In genomic region chr4:2057382-2058065, GRCh38 we compare ENCODE assay signal across 14 cellular contexts. TPM values are rescaled to one million over a fixed set of nuclear protein-coding genes. Genes with fewer than 3 reads are reported as not detected.
DNase-seq lines count a peak whose midpoint lies in the region; ATAC-seq, FAIRE-seq and TF ChIP-seq lines count a peak whose summit lies in the region.
"Had no signal": no experiment of that assay in that cellular context is flagged by ENCODE, and none has a peak within 500 bp of the region (broad histone marks: within the 10 kb centered on the region; RNA-seq: fewer than 3 reads in every experiment).

No MANE protein-coding gene starts in this region.

- H3K27ac Mint-ChIP-seq in MCF 10A (ENCODE audit: low read depth, unreplicated experiment) (no peak overlapping the region), type B pancreatic cell (no peak overlapping the region)
- no peak overlapping the region for H3K27ac Mint-ChIP-seq in activated CD4-positive, alpha-beta memory T cell treated with anti-CD3 and anti-CD28 coated beads, Interleukin-2, amount 10 ng/mL, durations not matched to agents 7 days and 5 days
- H3K27ac Mint-ChIP-seq: stimulated activated effector memory CD8-positive, alpha-beta T cell treated with anti-CD3 and anti-CD28 coated beads, Interleukin-12 subunit alpha, Interleukin-12 subunit beta, amount 100 ng/mL, for 72 hours had no signal

- H2AFZ ChIP-seq in mammary epithelial cell (ENCODE audit: low read depth, low read length): no peak overlapping the region

- H3K9me3 ChIP-seq in mammary epithelial cell (replicated peaks; ENCODE audit: insufficient read depth, low read length): no peaks in the 10 kb centered on the region
- no peaks in the 10 kb centered on the region for H3K9me3 ChIP-seq in kidney (ENCODE audit: control insufficient read depth in 1 of 2, low read length in 2 of 2)
- H3K9me3 ChIP-seq: left lung had no signal

- no peak overlapping the region for H3K4me2 ChIP-seq in mammary epithelial cell (ENCODE audit: insufficient read depth, low read depth, low read length)

- intact Hi-C loops in MCF 10A (cut with micrococcal nuclease): no loop called here
- intact Hi-C loops in mammary epithelial cell (cut with micrococcal nuclease): no loop called here
- intact Hi-C loops in kidney (cut with DNase I): no loop called here

- H4K20me1 ChIP-seq in mammary epithelial cell (ENCODE audit: insufficient read depth, low read length): no peaks in the 10 kb centered on the region

- H3K27me3 Mint-ChIP-seq in MCF 10A (ENCODE audit: insufficient read depth, unreplicated experiment): peaks cover 22% of the 10 kb centered on the region
- H3K27me3 Mint-ChIP-seq in activated CD4-positive, alpha-beta memory T cell treated with anti-CD3 and anti-CD28 coated beads, Interleukin-2, amount 10 ng/mL, durations not matched to agents 7 days and 5 days: peaks cover 34% of the 10 kb centered on the region
- peaks cover 34% of the 10 kb centered on the region for H3K27me3 Mint-ChIP-seq in type B pancreatic cell

- CTCF ChIA-PET in MCF 10A (lab: Yijun Ruan, JAX): no interaction called here
- CTCF ChIA-PET in mammary epithelial cell (lab: Charles Lee; ENCODE audit: low non-redundant PET): no interaction called here
- CTCF ChIA-PET in activated CD4-positive, alpha-beta memory T cell treated with anti-CD3 and anti-CD28 coated beads, Interleukin-2, amount 10 ng/mL, durations not matched to agents 7 days and 5 days (lab: Charles Lee): no interaction called here

- peaks cover 3% of the 10 kb centered on the region for H3K4me1 ChIP-seq in mammary epithelial cell (ENCODE audit: insufficient read depth, low read length)
- H3K4me1 ChIP-seq in kidney (ENCODE audit: control insufficient read depth in 1 of 2, insufficient read depth in 1 of 2, low read depth in 1 of 2, low read length in 2 of 2): peaks cover 0 to 4% of the 10 kb centered on the region in 2 donors

- H3K79me2 ChIP-seq in mammary epithelial cell (ENCODE audit: insufficient read depth, low read length): no peaks in the 10 kb centered on the region

- H3K27ac ChIP-seq in mammary epithelial cell (ENCODE audit: insufficient read depth, low read depth, low read length) (no peak overlapping the region), kidney (ENCODE audit: low read depth in 2 of 2, low read length in 2 of 2) (no peak overlapping the region)
- H3K27ac ChIP-seq: left lung had no signal

- BruUV-seq in MCF 10A (replicated peaks; lab: Mats Ljungman, UMichigan) (no TSS peak), mammary epithelial cell (replicated peaks; lab: Mats Ljungman, UMichigan) (no TSS peak)

- POLR2A ChIA-PET in MCF 10A (lab: Yijun Ruan, JAX): no interaction called here
- POLR2A ChIA-PET in activated CD4-positive, alpha-beta memory T cell treated with anti-CD3 and anti-CD28 coated beads, Interleukin-2, amount 10 ng/mL, durations not matched to agents 7 days and 5 days (lab: Charles Lee): interaction anchor here (0.8 kb wide), 1 partner anchor 48 kb away, joined by 4 read pairs; no protein-coding TSS in a partner anchor

- in situ Hi-C loops in mammary epithelial cell (cut with MboI; ENCODE audit: low sequenced_read_pairs in 2 of 2): no loop called here

- H3K27me3 ChIP-seq in mammary epithelial cell (ENCODE audit: insufficient read depth, low read length): peaks cover 16% of the 10 kb centered on the region

- dilution Hi-C loops in mammary epithelial cell (cut with HindIII; ENCODE audit: low sequenced_read_pairs): no loop called here

- TF ChIP-seq CTCF in MCF 10A (IDR thresholded peaks at IDR 0.05; ENCODE audit: unreplicated experiment): no peak
- no peak for TF ChIP-seq CTCF in mammary epithelial cell (conservative IDR thresholded peaks at IDR 0.05 in 1 of 2, IDR thresholded peaks at IDR 0.05 in 1 of 2; ENCODE audit: extremely low read depth in 1 of 2, insufficient read depth in 1 of 2, low read depth in 1 of 2, low read length in 2 of 2)
- TF ChIP-seq CTCF in kidney (IDR thresholded peaks at IDR 0.05; ENCODE audit: borderline replicate concordance, extremely low read depth, insufficient read depth): no peak
- TF ChIP-seq CTCF in type B pancreatic cell (conservative IDR thresholded peaks at IDR 0.05): no peak

- WGBS in mammary epithelial cell (ENCODE audit: low coverage, missing lambda C conversion rate): 95% methylated on average over 26 of the region's 26 CpGs

- H3K9ac ChIP-seq in mammary epithelial cell (ENCODE audit: insufficient read depth, low read length) (no peak overlapping the region), kidney (ENCODE audit: low read length in 2 of 2) (no peak overlapping the region)

- H3K4me3 ChIP-seq in mammary epithelial cell (replicated peaks in 1 of 3; ENCODE audit: insufficient read depth in 1 of 3, low read depth in 2 of 3, low read length in 3 of 3) (no peak overlapping the region), kidney (ENCODE audit: low read length in 2 of 2) (no peak overlapping the region)

- ATAC-seq in HG03565 (IDR thresholded peaks at IDR 0.05; ENCODE audit: unreplicated experiment): no peak
- ATAC-seq: left lung; sciatic nerve; stimulated activated effector memory CD8-positive, alpha-beta T cell treated with anti-CD3 and anti-CD28 coated beads, Interleukin-12 subunit alpha, Interleukin-12 subunit beta, amount 100 ng/mL, for 72 hours had no signal

- DNase-seq in MCF 10A (ENCODE audit: unreplicated experiment) (no peak), mammary epithelial cell (no peak), kidney (peak; percentile 36), type B pancreatic cell (ENCODE audit: extremely low spot score, unreplicated experiment) (no peak), NOMO-1 (lab: John Stamatoyannopoulos, UW; ENCODE audit: unreplicated experiment in 2 of 2) (no peak), NCI-H774 (lab: John Stamatoyannopoulos, UW) (no peak)
- no peak for DNase-seq in activated CD4-positive, alpha-beta memory T cell treated with anti-CD3 and anti-CD28 coated beads, Interleukin-2, amount 10 ng/mL, durations not matched to agents 7 days and 5 days
- DNase-seq: KG1; stimulated activated CD4-positive, alpha-beta T cell treated with anti-CD3 and anti-CD28 coated beads, Interleukin-4, amount 100 ng/mL, for 4 hours had no signal

- FAIRE-seq in kidney (lab: Jason Lieb, UNC): no peak

- H3K36me3 Mint-ChIP-seq in MCF 10A (ENCODE audit: insufficient read depth, unreplicated experiment): no peaks in the 10 kb centered on the region
- H3K36me3 Mint-ChIP-seq in activated CD4-positive, alpha-beta memory T cell treated with anti-CD3 and anti-CD28 coated beads, Interleukin-2, amount 10 ng/mL, durations not matched to agents 7 days and 5 days (ENCODE audit: low read depth): no peaks in the 10 kb centered on the region
- H3K36me3 Mint-ChIP-seq in type B pancreatic cell: no peaks in the 10 kb centered on the region
- H3K36me3 Mint-ChIP-seq: stimulated activated effector memory CD8-positive, alpha-beta T cell treated with anti-CD3 and anti-CD28 coated beads, Interleukin-12 subunit alpha, Interleukin-12 subunit beta, amount 100 ng/mL, for 72 hours had no signal

- H3K9me3 Mint-ChIP-seq in MCF 10A (ENCODE audit: unreplicated experiment) (no peaks in the 10 kb centered on the region), type B pancreatic cell (no peaks in the 10 kb centered on the region)
- H3K9me3 Mint-ChIP-seq in activated CD4-positive, alpha-beta memory T cell treated with anti-CD3 and anti-CD28 coated beads, Interleukin-2, amount 10 ng/mL, durations not matched to agents 7 days and 5 days: no peaks in the 10 kb centered on the region
- H3K9me3 Mint-ChIP-seq: stimulated activated effector memory CD8-positive, alpha-beta T cell treated with anti-CD3 and anti-CD28 coated beads, Interleukin-12 subunit alpha, Interleukin-12 subunit beta, amount 100 ng/mL, for 72 hours had no signal

- H3K4me3 Mint-ChIP-seq in MCF 10A (ENCODE audit: unreplicated experiment) (peak overlapping the region; percentile 55), type B pancreatic cell (peak overlapping the region; percentile 83)
- H3K4me3 Mint-ChIP-seq in activated CD4-positive, alpha-beta memory T cell treated with anti-CD3 and anti-CD28 coated beads, Interleukin-2, amount 10 ng/mL, durations not matched to agents 7 days and 5 days: peak overlapping the region; percentile 33
- H3K4me3 Mint-ChIP-seq: stimulated activated effector memory CD8-positive, alpha-beta T cell treated with anti-CD3 and anti-CD28 coated beads, Interleukin-12 subunit alpha, Interleukin-12 subunit beta, amount 100 ng/mL, for 72 hours had no signal

- no peaks in the 10 kb centered on the region for H3K4me1 Mint-ChIP-seq in MCF 10A (ENCODE audit: insufficient read depth, unreplicated experiment)
- H3K4me1 Mint-ChIP-seq in activated CD4-positive, alpha-beta memory T cell treated with anti-CD3 and anti-CD28 coated beads, Interleukin-2, amount 10 ng/mL, durations not matched to agents 7 days and 5 days: peaks cover 5% of the 10 kb centered on the region
- H3K4me1 Mint-ChIP-seq in type B pancreatic cell (ENCODE audit: unreplicated experiment): no peaks in the 10 kb centered on the region
- H3K4me1 Mint-ChIP-seq: stimulated activated effector memory CD8-positive, alpha-beta T cell treated with anti-CD3 and anti-CD28 coated beads, Interleukin-12 subunit alpha, Interleukin-12 subunit beta, amount 100 ng/mL, for 72 hours had no signal

- no peaks in the 10 kb centered on the region for H3K36me3 ChIP-seq in mammary epithelial cell (ENCODE audit: insufficient read depth, low read length)
- H3K36me3 ChIP-seq in kidney (ENCODE audit: control insufficient read depth in 1 of 2, insufficient read depth in 2 of 2, low read length in 2 of 2): no peaks in the 10 kb centered on the region
- H3K36me3 ChIP-seq: left lung had no signal

RNA-seq across cellular contexts. Expression of gene NAT8L, which starts 1.6 kb away (rescaled TPM):
- 0.79 and 0.93 TPM in 2 replicates for total RNA-seq in MCF 10A (2022)
- total RNA-seq in mammary epithelial cell: under 1 TPM in 1 of 2 donors, not detected in 1; 0.14 TPM
- 0.02 TPM for polyA plus RNA-seq in mammary epithelial cell
- not detected for polyA minus RNA-seq in mammary epithelial cell
- under 1 TPM; 0.08 to 0.10 TPM for total RNA-seq in activated CD4-positive, alpha-beta memory T cell treated with anti-CD3 and anti-CD28 coated beads, Interleukin-2, amount 10 ng/mL, durations not matched to agents 7 days and 5 days
- 2.7 TPM for total RNA-seq in kidney
- polyA plus RNA-seq in kidney (ENCODE audit: insufficient read depth, low read depth, low replicate concordance): 12.5 TPM
- 9.6 and 14.9 TPM in 2 replicates for total RNA-seq in type B pancreatic cell (ENCODE audit: low replicate concordance)
- total RNA-seq: OCI-LY7 had no signal

RNA-seq across cellular contexts. Expression of gene NELFA, which starts 48.8 kb away (rescaled TPM):
- 30.1 and 36.2 TPM in 2 replicates for total RNA-seq in MCF 10A (2022)
- total RNA-seq in mammary epithelial cell: 10 to 100 TPM; 19.7 to 26.1 TPM
- polyA plus RNA-seq in mammary epithelial cell: 15.7 TPM
- polyA minus RNA-seq in mammary epithelial cell: 8.3 TPM
- total RNA-seq in activated CD4-positive, alpha-beta memory T cell treated with anti-CD3 and anti-CD28 coated beads, Interleukin-2, amount 10 ng/mL, durations not matched to agents 7 days and 5 days: 10 to 100 TPM; 34.2 to 36.0 TPM
- 39.1 TPM for total RNA-seq in kidney
- 17.8 TPM for polyA plus RNA-seq in kidney (ENCODE audit: insufficient read depth, low read depth, low replicate concordance)
- total RNA-seq in type B pancreatic cell (ENCODE audit: low replicate concordance): 42.2 and 44.8 TPM in 2 replicates

Comparison
In these comparisons a context has a peak if more than half of its experiments do, and no peak if none do; other contexts are left out.
1. H3K4me3 Mint-ChIP-seq: peak in every context shown above with its lines; median percentile 83 in type B pancreatic cell; 55 in MCF 10A; 33 in activated CD4-positive, alpha-beta memory T cell treated with anti-CD3 and anti-CD28 coated beads, Interleukin-2, amount 10 ng/mL, durations not matched to agents 7 days and 5 days.